In genomic region chr10:84329094-84329611, GRCh38 we compare ENCODE assay signal across 8 cellular contexts. TPM values are rescaled to one million over a fixed set of nuclear protein-coding genes. Genes with fewer than 3 reads are reported as not detected.
DNase-seq lines count a peak whose midpoint lies in the region; ATAC-seq and TF ChIP-seq lines count a peak whose summit lies in the region.

No MANE protein-coding gene starts in this region.

- H3K27me3 ChIP-seq in colonic mucosa (no peaks in the 10 kb centered on the region), muscle layer of colon (ENCODE audit: control insufficient read depth in 1 of 2, insufficient read depth in 2 of 2, low read length in 2 of 2) (no peaks in the 10 kb centered on the region)

- ATAC-seq in GM21360 (IDR thresholded peaks at IDR 0.05; ENCODE audit: unreplicated experiment) (peak; percentile 29), HG03097 (IDR thresholded peaks at IDR 0.05; ENCODE audit: low FRiP score, unreplicated experiment) (no peak)
- ATAC-seq in activated CD4-positive, CD25-positive, alpha-beta regulatory T cell treated with anti-CD3 and anti-CD28 coated beads, Interleukin-2, amount 50 U/mL, for 24 hours: peak; percentile 68 to 73
- ATAC-seq in stimulated activated naive CD8-positive, alpha-beta T cell treated with anti-CD3 and anti-CD28 coated beads, Interleukin-15, Interleukin-2, amounts not matched to agents 100 U/mL and 50 U/mL, for 24 hours: peak; percentile 53

- intact Hi-C loops in colonic mucosa (cut with DNase I): loop anchor here (5.0 kb wide), 1 partner anchor 182 kb away; no protein-coding TSS in a partner anchor

- H3K27ac ChIP-seq in colonic mucosa (peak overlapping the region; percentile 99), muscle layer of colon (ENCODE audit: low read depth, low read length) (peak overlapping the region; percentile 36)

- TF ChIP-seq CTCF in colonic mucosa (IDR thresholded peaks at IDR 0.05): no peak

- H3K9ac ChIP-seq in colonic mucosa (ENCODE audit: low read depth in 2 of 2, low read length in 2 of 2) (peak overlapping the region; percentile 75 to 99), muscle layer of colon (ENCODE audit: low read length) (peak overlapping the region; percentile 75)

- H3K36me3 ChIP-seq in colonic mucosa: no peaks in the 10 kb centered on the region
- no peaks in the 10 kb centered on the region for H3K36me3 ChIP-seq in muscle layer of colon (ENCODE audit: insufficient read depth, low read length)

- H3K4me1 ChIP-seq in colonic mucosa (no peaks in the 10 kb centered on the region), muscle layer of colon (ENCODE audit: insufficient read depth, low read length) (peaks cover 15% of the 10 kb centered on the region)

- H3K9me3 ChIP-seq in colonic mucosa (no peaks in the 10 kb centered on the region), muscle layer of colon (ENCODE audit: low read length) (no peaks in the 10 kb centered on the region)

- peak; percentile 5 for DNase-seq in COR-L47 (lab: John Stamatoyannopoulos, UW)
- peak; percentile 30 for DNase-seq in Jurkat, Clone E6-1 (ENCODE audit: low read depth, low spot score)
- DNase-seq in colonic mucosa: peak; percentile 60
- DNase-seq in stimulated activated naive CD8-positive, alpha-beta T cell treated with anti-CD3 and anti-CD28 coated beads, Interleukin-15, Interleukin-2, amounts not matched to agents 100 U/mL and 50 U/mL, for 24 hours: peak; percentile 79

- H3K4me3 ChIP-seq in Jurkat, Clone E6-1 (ENCODE audit: low read length): peak overlapping the region; percentile 55
- H3K4me3 ChIP-seq in colonic mucosa (peak overlapping the region; percentile 84), muscle layer of colon (ENCODE audit: low read depth in 1 of 2, low read length in 2 of 2) (peak overlapping the region; percentile 58 to 93)

RNA-seq across cellular contexts. Expression of gene CCSER2, which starts 0.8 kb away (rescaled TPM):
- polyA plus RNA-seq in Jurkat, Clone E6-1 (2012; ENCODE audit: insufficient read depth, insufficient read length): 20.6 TPM
- 10 to 100 TPM; 33.7 to 64.5 TPM for total RNA-seq in colonic mucosa

Comparison
In these comparisons a context has a peak if more than half of its experiments do, and no peak if none do; other contexts are left out.
1. DNase-seq: peak in every context shown above with its lines; median percentile 79 in stimulated activated naive CD8-positive, alpha-beta T cell treated with anti-CD3 and anti-CD28 coated beads, Interleukin-15, Interleukin-2, amounts not matched to agents 100 U/mL and 50 U/mL, for 24 hours; 60 in colonic mucosa; 30 in Jurkat, Clone E6-1; 5 in COR-L47.